ENCODE assay signal across 10 cellular contexts in genomic region chr4:102819588-102820365, GRCh38. TPM values are rescaled to one million over a fixed set of nuclear protein-coding genes. Genes with fewer than 3 reads are reported as not detected.
DNase-seq lines count a peak whose midpoint lies in the region; ATAC-seq lines count a peak whose summit lies in the region.
"Had no signal": no experiment of that assay in that cellular context is flagged by ENCODE, and none has a peak within 500 bp of the region (broad histone marks: within the 10 kb centered on the region; RNA-seq: fewer than 3 reads in every experiment).

No MANE protein-coding gene starts in this region.

- no peaks in the 10 kb centered on the region for H3K9me3 ChIP-seq in aorta (ENCODE audit: control insufficient read depth, low read length)

- POLR2A ChIA-PET in activated naive CD8-positive, alpha-beta T cell treated with anti-CD3 and anti-CD28 coated beads, Interleukin-2, amount 10 ng/mL, durations not matched to agents 7 days and 5 days (lab: Charles Lee): interaction anchor here (2.3 kb wide), 1 partner anchor 49 kb away, joined by 9 read pairs; the partner anchor contains the start of gene CISD2

- peaks cover 8 to 13% of the 10 kb centered on the region in 2 donors for H3K4me1 ChIP-seq in aorta (ENCODE audit: control insufficient read depth in 1 of 2, insufficient read depth in 2 of 2, low read length in 2 of 2)

- no peaks in the 10 kb centered on the region for H3K36me3 ChIP-seq in aorta (ENCODE audit: control insufficient read depth in 1 of 2, insufficient read depth in 2 of 2, low read length in 1 of 2)

- intact Hi-C loops in aorta (cut with DNase I): loop anchor here (10.0 kb wide), 2 partner anchors 195 to 275 kb away; partner anchors contain the start of genes BDH2 (in 1 of the 2) and SLC9B1 (in 1 of the 2)

- no peaks in the 10 kb centered on the region for H3K27me3 ChIP-seq in aorta (ENCODE audit: control insufficient read depth in 1 of 2, insufficient read depth in 2 of 2, low read length in 1 of 2)

- peak overlapping the region; percentile 72 for H3K27ac Mint-ChIP-seq in activated naive CD8-positive, alpha-beta T cell treated with anti-CD3 and anti-CD28 coated beads, Interleukin-2, amount 10 ng/mL, durations not matched to agents 7 days and 5 days
- H3K27ac Mint-ChIP-seq in immature natural killer cell: peak overlapping the region in 5 of 6 donors; percentile 80 to 94 (median 88)
- H3K27ac Mint-ChIP-seq in stimulated activated naive B cell treated with anti-CD40 and anti-IgM and Interleukin-4, amounts not matched to agents 10 μg/mL and 1 μg/mL and 100 μg/mL, for 72 hours: peak overlapping the region; percentile 44

- peak; percentile 74 to 77 for ATAC-seq in activated T-cell treated with anti-CD3 and anti-CD28 coated beads, Interleukin-2, amount 50 U/mL, for 4 hours
- ATAC-seq in activated naive CD8-positive, alpha-beta T cell treated with anti-CD3 and anti-CD28 coated beads, Interleukin-2, amount 10 ng/mL, durations not matched to agents 7 days and 5 days (ENCODE audit: low read depth): peak; percentile 31
- no peak for ATAC-seq in stimulated activated naive B cell treated with anti-CD40 and anti-IgM and Interleukin-4, amounts not matched to agents 10 μg/mL and 1 μg/mL and 100 μg/mL, for 72 hours (replicated peaks)
- ATAC-seq in aorta (ENCODE audit: low FRiP score): no peak
- no peak for ATAC-seq in GM21381 (IDR thresholded peaks at IDR 0.05; ENCODE audit: unreplicated experiment)
- no peak for ATAC-seq in GM21825 (IDR thresholded peaks at IDR 0.05; ENCODE audit: unreplicated experiment)

- H3K4me3 Mint-ChIP-seq in activated T-cell treated with anti-CD3 and anti-CD28 coated beads, Interleukin-2, amount 50 U/mL, for 4 hours: no peak overlapping the region
- peak overlapping the region; percentile 71 for H3K4me3 Mint-ChIP-seq in activated naive CD8-positive, alpha-beta T cell treated with anti-CD3 and anti-CD28 coated beads, Interleukin-2, amount 10 ng/mL, durations not matched to agents 7 days and 5 days
- peak overlapping the region in 4 of 5 donors; percentile 34 to 83 (median 63) for H3K4me3 Mint-ChIP-seq in immature natural killer cell
- H3K4me3 Mint-ChIP-seq in stimulated activated naive B cell treated with anti-CD40 and anti-IgM and Interleukin-4, amounts not matched to agents 10 μg/mL and 1 μg/mL and 100 μg/mL, for 72 hours: peak overlapping the region; percentile 23 to 61

- 60% methylated on average over 8 of the region's 8 CpGs for WGBS in aorta, 2 donors

- no peaks in the 10 kb centered on the region for H3K27me3 Mint-ChIP-seq in activated T-cell treated with anti-CD3 and anti-CD28 coated beads, Interleukin-2, amount 50 U/mL, for 4 hours (ENCODE audit: low read depth)
- H3K27me3 Mint-ChIP-seq in activated naive CD8-positive, alpha-beta T cell treated with anti-CD3 and anti-CD28 coated beads, Interleukin-2, amount 10 ng/mL, durations not matched to agents 7 days and 5 days: no peaks in the 10 kb centered on the region
- peaks cover 2 to 6% (median 2%) of the 10 kb centered on the region in 3 donors for H3K27me3 Mint-ChIP-seq in immature natural killer cell (ENCODE audit: low read depth in 3 of 3)
- no peaks in the 10 kb centered on the region for H3K27me3 Mint-ChIP-seq in stimulated activated naive B cell treated with anti-CD40 and anti-IgM and Interleukin-4, amounts not matched to agents 10 μg/mL and 1 μg/mL and 100 μg/mL, for 72 hours

- H3K36me3 Mint-ChIP-seq in activated T-cell treated with anti-CD3 and anti-CD28 coated beads, Interleukin-2, amount 50 U/mL, for 4 hours (ENCODE audit: insufficient read depth): peaks cover 51% of the 10 kb centered on the region
- H3K36me3 Mint-ChIP-seq in activated naive CD8-positive, alpha-beta T cell treated with anti-CD3 and anti-CD28 coated beads, Interleukin-2, amount 10 ng/mL, durations not matched to agents 7 days and 5 days: peaks cover 33% of the 10 kb centered on the region
- peaks cover 0 to 6% (median 4%) of the 10 kb centered on the region in 3 donors for H3K36me3 Mint-ChIP-seq in immature natural killer cell
- peaks cover 25 to 48% of the 10 kb centered on the region in 2 donors for H3K36me3 Mint-ChIP-seq in stimulated activated naive B cell treated with anti-CD40 and anti-IgM and Interleukin-4, amounts not matched to agents 10 μg/mL and 1 μg/mL and 100 μg/mL, for 72 hours

- H3K4me1 Mint-ChIP-seq in activated T-cell treated with anti-CD3 and anti-CD28 coated beads, Interleukin-2, amount 50 U/mL, for 4 hours (ENCODE audit: low read depth): peaks cover 78% of the 10 kb centered on the region
- peaks cover 63% of the 10 kb centered on the region for H3K4me1 Mint-ChIP-seq in activated naive CD8-positive, alpha-beta T cell treated with anti-CD3 and anti-CD28 coated beads, Interleukin-2, amount 10 ng/mL, durations not matched to agents 7 days and 5 days
- H3K4me1 Mint-ChIP-seq in immature natural killer cell: peaks cover under 1 to 37% of the 10 kb centered on the region in 2 donors
- H3K4me1 Mint-ChIP-seq in stimulated activated naive B cell treated with anti-CD40 and anti-IgM and Interleukin-4, amounts not matched to agents 10 μg/mL and 1 μg/mL and 100 μg/mL, for 72 hours: peaks cover 41 to 82% of the 10 kb centered on the region in 2 donors

- no peaks in the 10 kb centered on the region for H3K9me3 Mint-ChIP-seq in activated T-cell treated with anti-CD3 and anti-CD28 coated beads, Interleukin-2, amount 50 U/mL, for 4 hours
- H3K9me3 Mint-ChIP-seq in activated naive CD8-positive, alpha-beta T cell treated with anti-CD3 and anti-CD28 coated beads, Interleukin-2, amount 10 ng/mL, durations not matched to agents 7 days and 5 days: no peaks in the 10 kb centered on the region
- H3K9me3 Mint-ChIP-seq in immature natural killer cell: no peaks in the 10 kb centered on the region
- H3K9me3 Mint-ChIP-seq in stimulated activated naive B cell treated with anti-CD40 and anti-IgM and Interleukin-4, amounts not matched to agents 10 μg/mL and 1 μg/mL and 100 μg/mL, for 72 hours: no peaks in the 10 kb centered on the region

- peak overlapping the region in 1 of 2 donors; percentile 14 for H3K4me3 ChIP-seq in aorta (ENCODE audit: low read length in 2 of 2)

- H3K27ac ChIP-seq in aorta (ENCODE audit: low read depth in 1 of 2, low read length in 2 of 2): no peak overlapping the region
- H3K27ac ChIP-seq: WERI-Rb-1 had no signal

- no peak for DNase-seq in activated T-cell treated with anti-CD3 and anti-CD28 coated beads, Interleukin-2, amount 50 U/mL, for 4 hours
- no peak for DNase-seq in activated T-cell treated with anti-CD3 and anti-CD28 coated beads for 4 hours
- no peak for DNase-seq in activated naive CD8-positive, alpha-beta T cell treated with anti-CD3 and anti-CD28 coated beads, Interleukin-2, amount 10 ng/mL, durations not matched to agents 7 days and 5 days
- peak; percentile 39 to 57 (median 50) for DNase-seq in immature natural killer cell
- no peak for DNase-seq in stimulated activated naive B cell treated with anti-CD40 and anti-IgM and Interleukin-4, amounts not matched to agents 10 μg/mL and 1 μg/mL and 100 μg/mL, for 72 hours
- DNase-seq in aorta: no peak
- DNase-seq: NCI-H524 treated with DMSO at 0.1 percent for 48 hours, WERI-Rb-1 had no signal

RNA-seq across cellular contexts. Expression of gene UBE2D3, which starts 7.6 kb away (rescaled TPM):
- total RNA-seq in activated T-cell treated with anti-CD3 and anti-CD28 coated beads, Interleukin-2, amount 50 U/mL, for 4 hours: 100 to 1,000 TPM; 575 to 579 (median 577) TPM
- total RNA-seq in activated naive CD8-positive, alpha-beta T cell treated with anti-CD3 and anti-CD28 coated beads, Interleukin-2, amount 10 ng/mL, durations not matched to agents 7 days and 5 days: 100 to 1,000 TPM; 376 to 380 TPM
- 100 to 1,000 TPM; 411 to 718 (median 463) TPM for polyA plus RNA-seq in immature natural killer cell
- total RNA-seq in aorta: 100 to 1,000 TPM; 274 to 292 TPM
- polyA plus RNA-seq in aorta: 100 to 1,000 TPM; 195 to 277 TPM

RNA-seq across cellular contexts. Expression of gene CISD2, which starts 49.0 kb away (rescaled TPM):
- total RNA-seq in activated T-cell treated with anti-CD3 and anti-CD28 coated beads, Interleukin-2, amount 50 U/mL, for 4 hours: 10 to 100 TPM; 29.0 to 36.9 (median 29.1) TPM
- 10 to 100 TPM; 25.2 to 28.5 TPM for total RNA-seq in activated naive CD8-positive, alpha-beta T cell treated with anti-CD3 and anti-CD28 coated beads, Interleukin-2, amount 10 ng/mL, durations not matched to agents 7 days and 5 days
- polyA plus RNA-seq in immature natural killer cell (10 to 100 TPM; 33.1 to 36.9 (median 34.9) TPM), aorta (10 to 100 TPM; 16.2 to 22.5 TPM)
- total RNA-seq in aorta: 10 to 100 TPM; 16.7 to 19.3 TPM

RNA-seq across cellular contexts. Expression of gene MANBA, which starts 59.0 kb away (rescaled TPM):
- total RNA-seq in activated T-cell treated with anti-CD3 and anti-CD28 coated beads, Interleukin-2, amount 50 U/mL, for 4 hours: 1 to 10 TPM; 2.6 to 4.6 (median 2.7) TPM
- 10 to 100 TPM; 23.8 to 27.2 TPM for total RNA-seq in activated naive CD8-positive, alpha-beta T cell treated with anti-CD3 and anti-CD28 coated beads, Interleukin-2, amount 10 ng/mL, durations not matched to agents 7 days and 5 days
- polyA plus RNA-seq in immature natural killer cell: 10 to 100 TPM; 17.7 to 26.2 (median 18.3) TPM
- total RNA-seq in aorta: 10 to 100 TPM; 20.9 to 41.4 TPM
- polyA plus RNA-seq in aorta: 10 to 100 TPM; 16.8 to 19.9 TPM

Comparison
In these comparisons a context has a peak if more than half of its experiments do, and no peak if none do; other contexts are left out.
1. ATAC-seq: peak in activated T-cell treated with anti-CD3 and anti-CD28 coated beads, Interleukin-2, amount 50 U/mL, for 4 hours (2 of 2) and activated naive CD8-positive, alpha-beta T cell treated with anti-CD3 and anti-CD28 coated beads, Interleukin-2, amount 10 ng/mL, durations not matched to agents 7 days and 5 days (single experiment); none in stimulated activated naive B cell treated with anti-CD40 and anti-IgM and Interleukin-4, amounts not matched to agents 10 μg/mL and 1 μg/mL and 100 μg/mL, for 72 hours (0 of 2), aorta (single experiment), GM21381 (single experiment) and GM21825 (single experiment).
2. DNase-seq: peak in immature natural killer cell (3 of 3); none in activated T-cell treated with anti-CD3 and anti-CD28 coated beads, Interleukin-2, amount 50 U/mL, for 4 hours (single experiment), activated T-cell treated with anti-CD3 and anti-CD28 coated beads for 4 hours (single experiment), activated naive CD8-positive, alpha-beta T cell treated with anti-CD3 and anti-CD28 coated beads, Interleukin-2, amount 10 ng/mL, durations not matched to agents 7 days and 5 days (single experiment), stimulated activated naive B cell treated with anti-CD40 and anti-IgM and Interleukin-4, amounts not matched to agents 10 μg/mL and 1 μg/mL and 100 μg/mL, for 72 hours (single experiment) and aorta (0 of 2).
3. Peak in every context shown above with its lines, with median percentiles within 50 percentile points of each other: H3K27ac Mint-ChIP-seq.